In genomic region chr1:38044224-38045215, GRCh38 we compare ENCODE assay signal across 10 cellular contexts. TPM values are rescaled to one million over a fixed set of nuclear protein-coding genes. Genes with fewer than 3 reads are reported as not detected.
DNase-seq lines count a peak whose midpoint lies in the region; ATAC-seq and TF ChIP-seq lines count a peak whose summit lies in the region.
"Had no signal": no experiment of that assay in that cellular context is flagged by ENCODE, and none has a peak within 500 bp of the region (broad histone marks: within the 10 kb centered on the region; RNA-seq: fewer than 3 reads in every experiment).

No MANE protein-coding gene starts in this region.

- CTCF ChIA-PET in CD4-positive, alpha-beta T cell (lab: Charles Lee), result interaction anchor here (0.7 kb wide), 1 partner anchor 572 kb away, joined by 4 read pairs; no protein-coding TSS in a partner anchor

- H3K36me3 Mint-ChIP-seq in CD4-positive, alpha-beta T cell (ENCODE audit: low read depth), result no peaks in the 10 kb centered on the region
- peaks cover 6% of the 10 kb centered on the region for H3K36me3 Mint-ChIP-seq in neural crest cell (ENCODE audit: low read depth)

- POLR2A ChIA-PET in CD4-positive, alpha-beta T cell (lab: Charles Lee), result no interaction called here

- no peak for DNase-seq in CD4-positive, alpha-beta T cell
- no peak for DNase-seq in MG63
- peak; percentile 60 for DNase-seq in ecto neural progenitor cell (ENCODE audit: low spot score)
- no peak for DNase-seq in neural crest cell (ENCODE audit: low read depth, low spot score)
- no peak for DNase-seq in SK-N-DZ (ENCODE audit: low spot score)
- no peak for DNase-seq in KG1 (lab: John Stamatoyannopoulos, UW)
- DNase-seq in NCI-H1436 treated with DMSO at 0.1 percent for 48 hours (lab: John Stamatoyannopoulos, UW), result no peak
- no peak for DNase-seq in stimulated activated CD8-positive, alpha-beta memory T cell treated with anti-CD3 and anti-CD28 coated beads, Interleukin-4, amount 100 ng/mL, for 48 hours
- DNase-seq: activated CD4-positive, alpha-beta T cell treated with anti-CD3 and anti-CD28 coated beads for 4 hours; stimulated activated CD4-positive, alpha-beta T cell treated with anti-CD3 and anti-CD28 coated beads, Interleukin-4, amount 100 ng/mL, for 4 hours had no signal

- no peak for ATAC-seq in CD4-positive, alpha-beta T cell (ENCODE audit: poor library complexity)

- H3K27ac Mint-ChIP-seq in CD4-positive, alpha-beta T cell, result no peak overlapping the region
- no peak overlapping the region for H3K27ac Mint-ChIP-seq in neural crest cell (ENCODE audit: unreplicated experiment)

- H3K4me1 Mint-ChIP-seq in CD4-positive, alpha-beta T cell (ENCODE audit: low read depth), result peaks cover 12% of the 10 kb centered on the region
- peaks cover 38% of the 10 kb centered on the region for H3K4me1 Mint-ChIP-seq in neural crest cell

- peak overlapping the region; percentile 85 for H3K4me3 Mint-ChIP-seq in CD4-positive, alpha-beta T cell
- peak overlapping the region; percentile 92 for H3K4me3 Mint-ChIP-seq in neural crest cell

- intact Hi-C loops in CD4-positive, alpha-beta T cell (cut with DNase I, micrococcal nuclease), result no loop called here

- H3K27me3 Mint-ChIP-seq in CD4-positive, alpha-beta T cell, result peaks cover 62% of the 10 kb centered on the region
- H3K27me3 Mint-ChIP-seq in neural crest cell (ENCODE audit: low read depth), result peaks cover 80% of the 10 kb centered on the region

- no peaks in the 10 kb centered on the region for H3K36me3 ChIP-seq in MG63

- H3K27me3 ChIP-seq in CD4-positive, alpha-beta T cell (ENCODE audit: control insufficient read depth, insufficient read depth, low read length), result peaks cover 55% of the 10 kb centered on the region
- peaks cover 14% of the 10 kb centered on the region for H3K27me3 ChIP-seq in MG63

- no peak overlapping the region for H3K27ac ChIP-seq in CD4-positive, alpha-beta T cell (ENCODE audit: low read depth, low read length)

- no peaks in the 10 kb centered on the region for H3K9me3 Mint-ChIP-seq in CD4-positive, alpha-beta T cell
- no peaks in the 10 kb centered on the region for H3K9me3 Mint-ChIP-seq in neural crest cell

- no peaks in the 10 kb centered on the region for H3K9me3 ChIP-seq in CD4-positive, alpha-beta T cell (ENCODE audit: control insufficient read depth, low read length)
- no peaks in the 10 kb centered on the region for H3K9me3 ChIP-seq in MG63

- TF ChIP-seq CTCF in CD4-positive, alpha-beta T cell (IDR thresholded peaks at IDR 0.05), result no peak
- TF ChIP-seq CTCF in neural crest cell (conservative IDR thresholded peaks at IDR 0.05), result no peak

- peak overlapping the region; percentile 20; the same call in 1 of the 2 replicates for H3K4me3 ChIP-seq in MG63

RNA-seq across cellular contexts. Expression of gene POU3F1, which starts 2.1 kb away (rescaled TPM):
- under 1 TPM; 0.22 to 0.27 TPM for total RNA-seq in CD4-positive, alpha-beta T cell
- total RNA-seq in MG63 (2014; rRNA removed; shearing (Covaris generic); ENCODE audit: low replicate concordance), result not detected in 2 replicates
- total RNA-seq in neural crest cell, result 10.7 and 12.1 TPM in 2 replicates
- 0.96 and 1.3 TPM in 2 replicates for polyA plus RNA-seq in SK-N-DZ (2014; cell fraction: cytosol; rRNA removed)
- 0.52 and 0.62 TPM in 2 replicates for polyA plus RNA-seq in SK-N-DZ (2014; cell fraction: nucleus; rRNA removed)

RNA-seq across cellular contexts. Expression of gene UTP11, which starts 32.0 kb away (rescaled TPM):
- 1 to 10 TPM; 8.7 to 9.4 TPM for total RNA-seq in CD4-positive, alpha-beta T cell
- total RNA-seq in MG63 (2014; rRNA removed; shearing (Covaris generic); ENCODE audit: low replicate concordance), result 101 and 200 TPM in 2 replicates
- total RNA-seq in neural crest cell, result 41.2 and 44.5 TPM in 2 replicates
- polyA plus RNA-seq in SK-N-DZ (2014; cell fraction: cytosol; rRNA removed), result 95.0 and 95.5 TPM in 2 replicates
- polyA plus RNA-seq in SK-N-DZ (2014; cell fraction: nucleus; rRNA removed), result 36.9 and 51.2 TPM in 2 replicates

RNA-seq across cellular contexts. Expression of gene FHL3, which starts 39.2 kb away (rescaled TPM):
- total RNA-seq in CD4-positive, alpha-beta T cell, result 1 to 10 TPM; 3.4 to 3.7 TPM
- 13.7 and 26.0 TPM in 2 replicates for total RNA-seq in MG63 (2014; rRNA removed; shearing (Covaris generic); ENCODE audit: low replicate concordance)
- 21.2 and 22.4 TPM in 2 replicates for total RNA-seq in neural crest cell
- 8.5 and 9.1 TPM in 2 replicates for polyA plus RNA-seq in SK-N-DZ (2014; cell fraction: cytosol; rRNA removed)
- 8.7 and 10.1 TPM in 2 replicates for polyA plus RNA-seq in SK-N-DZ (2014; cell fraction: nucleus; rRNA removed)

RNA-seq across cellular contexts. Expression of gene SF3A3, which starts 54.7 kb away (rescaled TPM):
- total RNA-seq in CD4-positive, alpha-beta T cell, result 10 to 100 TPM; 40.5 to 42.5 TPM
- total RNA-seq in MG63 (2014; rRNA removed; shearing (Covaris generic); ENCODE audit: low replicate concordance), result 91.1 and 159 TPM in 2 replicates
- 113 and 119 TPM in 2 replicates for total RNA-seq in neural crest cell
- 104 and 138 TPM in 2 replicates for polyA plus RNA-seq in SK-N-DZ (2014; cell fraction: cytosol; rRNA removed)
- 89.0 and 153 TPM in 2 replicates for polyA plus RNA-seq in SK-N-DZ (2014; cell fraction: nucleus; rRNA removed)
